17 cellular contexts compared by ENCODE assay signal in genomic region chr7:46934198-46934825, GRCh38.
A peak's percentile ranks its signal among the peaks of the same experiment; 100 is the strongest.
DNase-seq lines count a peak whose midpoint lies in the region; ATAC-seq and TF ChIP-seq lines count a peak whose summit lies in the region.
"Had no signal": no experiment of that assay in that cellular context is flagged by ENCODE, and none has a peak within 500 bp of the region (broad histone marks: within the 10 kb centered on the region; RNA-seq: fewer than 3 reads in every experiment).

No MANE protein-coding gene starts in this region.

- H3K27ac ChIP-seq in left ventricle myocardium inferior (replicated peaks) (peak overlapping the region; percentile 80), uterus (peak overlapping the region; percentile 42 to 75)
- H3K27ac ChIP-seq: ascending aorta had no signal

- H3K4me1 ChIP-seq in left ventricle myocardium inferior (peaks cover 38% of the 10 kb centered on the region), uterus (peaks cover 0 to 4% of the 10 kb centered on the region in 2 donors)
- H3K4me1 ChIP-seq: Caco-2 had no signal

- intact Hi-C loops in left ventricle myocardium inferior (cut with micrococcal nuclease) (no loop called here), left cardiac atrium (cut with DNase I) (loop anchor here in 1 of 2 donors (5.0 kb wide), 1 partner anchor 332 kb away; no protein-coding TSS in a partner anchor), uterus (cut with DNase I; ENCODE audit: low total_unique reads) (no loop called here)

- H3K9me3 ChIP-seq in left ventricle myocardium inferior (replicated peaks), result no peaks in the 10 kb centered on the region
- H3K9me3 ChIP-seq in uterus, result no peaks in the 10 kb centered on the region
- H3K9me3 ChIP-seq: ascending aorta, Caco-2 had no signal

- ATAC-seq in left cardiac atrium (no peak), HG03571 (IDR thresholded peaks at IDR 0.05; ENCODE audit: unreplicated experiment) (no peak)
- ATAC-seq: activated T-helper 17 cell treated with anti-CD3 and anti-CD28 coated beads, Interleukin-2, amount 50 U/mL, for 72 hours; stimulated activated naive CD8-positive, alpha-beta T cell treated with anti-CD3 and anti-CD28 coated beads, Interleukin-15, Interleukin-2, amounts not matched to agents 100 U/mL and 50 U/mL, for 24 hours had no signal

- no peaks in the 10 kb centered on the region for H3K36me3 ChIP-seq in left ventricle myocardium inferior
- no peaks in the 10 kb centered on the region for H3K36me3 ChIP-seq in uterus
- H3K36me3 ChIP-seq: ascending aorta had no signal

- H3K4me3 ChIP-seq in left ventricle myocardium inferior, result no peak overlapping the region
- H3K4me3 ChIP-seq in uterus, result no peak overlapping the region
- H3K4me3 ChIP-seq: ascending aorta had no signal

- no peak for TF ChIP-seq POLR2A in uterus (IDR thresholded peaks at IDR 0.05)

- no peak for TF ChIP-seq CTCF in left ventricle myocardium inferior (IDR thresholded peaks at IDR 0.05; ENCODE audit: borderline replicate concordance)
- TF ChIP-seq CTCF in uterus (IDR thresholded peaks at IDR 0.05), result no peak

- no peaks in the 10 kb centered on the region for H3K27me3 ChIP-seq in left ventricle myocardium inferior (ENCODE audit: low read depth)
- no peaks in the 10 kb centered on the region for H3K27me3 ChIP-seq in uterus
- H3K27me3 ChIP-seq: ascending aorta had no signal

- DNase-seq in left ventricle myocardium inferior, result no peak
- DNase-seq in left cardiac atrium, result no peak
- DNase-seq in SKM-1 treated with dmso at 0.1 percent for 144 hours (lab: John Stamatoyannopoulos, UW; ENCODE audit: unreplicated experiment), result peak; percentile 28
- DNase-seq in fibroblast of peridontal ligament (ENCODE audit: extremely low read depth), result peak; percentile 56
- DNase-seq in uterus, result no peak
- DNase-seq in NCI-H82 treated with DMSO at 0.1 percent for 48 hours (lab: John Stamatoyannopoulos, UW; ENCODE audit: unreplicated experiment), result no peak
- no peak for DNase-seq in GOT3 (lab: John Stamatoyannopoulos, UW)
- DNase-seq: ACHN; activated CD4-positive, alpha-beta T cell treated with anti-CD3 and anti-CD28 coated beads, Interleukin-2, amount 50 U/mL, for 48 hours; Caco-2; NCI-H524 treated with DMSO at 0.1 percent for 48 hours; nucleus accumbens; SHP77; stimulated activated naive CD8-positive, alpha-beta T cell treated with anti-CD3 and anti-CD28 coated beads, Interleukin-15, Interleukin-2, amounts not matched to agents 100 U/mL and 50 U/mL, for 24 hours had no signal

Comparison
In these comparisons a context has a peak if more than half of its experiments do, and no peak if none do; other contexts are left out.
1. DNase-seq: peak in SKM-1 treated with dmso at 0.1 percent for 144 hours (single experiment) and fibroblast of peridontal ligament (single experiment); none in left ventricle myocardium inferior (single experiment), left cardiac atrium (single experiment), uterus (0 of 2), NCI-H82 treated with DMSO at 0.1 percent for 48 hours (single experiment) and GOT3 (single experiment).